In the genomic region with DNA sequence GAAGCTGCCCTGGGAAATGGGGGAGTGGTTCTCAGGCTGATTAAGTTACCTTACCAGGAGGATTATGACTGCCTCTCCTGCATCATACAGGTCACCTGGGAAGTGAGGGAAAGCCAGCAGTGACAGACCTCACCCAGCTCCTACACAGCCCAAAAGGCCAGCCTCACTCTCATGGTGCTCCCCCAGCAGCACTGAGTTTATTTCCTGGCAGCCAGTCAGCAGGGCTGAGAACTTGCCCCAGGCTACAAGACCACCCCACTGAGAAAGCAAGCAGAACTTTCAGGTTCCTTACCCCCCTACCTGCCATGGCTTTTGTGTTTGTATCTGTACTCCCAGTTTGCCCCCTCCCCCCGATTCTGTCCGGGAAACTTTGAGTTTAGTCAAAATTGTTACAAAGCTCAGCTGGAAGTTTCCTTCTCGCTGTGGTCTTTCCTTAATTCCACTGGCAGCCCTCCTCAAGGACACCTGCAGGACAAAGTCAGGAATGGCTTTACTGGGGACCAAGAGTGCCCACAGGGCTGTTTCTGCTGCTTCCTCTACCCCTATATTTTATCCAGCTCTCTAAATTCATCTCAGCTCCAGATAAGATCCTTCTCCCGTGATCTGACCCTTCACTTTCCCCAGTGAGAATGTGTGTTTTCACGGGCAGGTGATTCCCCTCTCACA, we compare ENCODE assay signal across 1 cellular context.
TF ChIP-seq lines count a peak whose summit lies in the region.

No MANE protein-coding gene starts in this region.

TF ChIP-seq in GM23338, 12 proteins besides CTCF, POLR2A, EP300 and RAD21:
- TF ChIP-seq NANOG (IDR thresholded peaks at IDR 0.05; ENCODE audit: borderline replicate concordance) (no peak), ZNF331 (CRISPR knock-in tag; IDR thresholded peaks at IDR 0.05; ENCODE audit: low read depth) (no peak), JUNB (IDR thresholded peaks at IDR 0.05; ENCODE audit: unreplicated experiment) (no peak), ZNF114 (CRISPR knock-in tag; IDR thresholded peaks at IDR 0.05) (no peak), POLR2AphosphoS5 (IDR thresholded peaks at IDR 0.05; ENCODE audit: low read depth) (no peak), STAT1 (IDR thresholded peaks at IDR 0.05; ENCODE audit: unreplicated experiment) (no peak), CREB1 (CRISPR knock-in tag; IDR thresholded peaks at IDR 0.05; ENCODE audit: low read depth) (no peak)
- TF ChIP-seq, protein P1, sequence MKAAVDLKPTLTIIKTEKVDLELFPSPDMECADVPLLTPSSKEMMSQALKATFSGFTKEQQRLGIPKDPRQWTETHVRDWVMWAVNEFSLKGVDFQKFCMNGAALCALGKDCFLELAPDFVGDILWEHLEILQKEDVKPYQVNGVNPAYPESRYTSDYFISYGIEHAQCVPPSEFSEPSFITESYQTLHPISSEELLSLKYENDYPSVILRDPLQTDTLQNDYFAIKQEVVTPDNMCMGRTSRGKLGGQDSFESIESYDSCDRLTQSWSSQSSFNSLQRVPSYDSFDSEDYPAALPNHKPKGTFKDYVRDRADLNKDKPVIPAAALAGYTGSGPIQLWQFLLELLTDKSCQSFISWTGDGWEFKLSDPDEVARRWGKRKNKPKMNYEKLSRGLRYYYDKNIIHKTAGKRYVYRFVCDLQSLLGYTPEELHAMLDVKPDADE (IDR thresholded peaks at IDR 0.05), result no peak
- TF ChIP-seq, protein P2, sequence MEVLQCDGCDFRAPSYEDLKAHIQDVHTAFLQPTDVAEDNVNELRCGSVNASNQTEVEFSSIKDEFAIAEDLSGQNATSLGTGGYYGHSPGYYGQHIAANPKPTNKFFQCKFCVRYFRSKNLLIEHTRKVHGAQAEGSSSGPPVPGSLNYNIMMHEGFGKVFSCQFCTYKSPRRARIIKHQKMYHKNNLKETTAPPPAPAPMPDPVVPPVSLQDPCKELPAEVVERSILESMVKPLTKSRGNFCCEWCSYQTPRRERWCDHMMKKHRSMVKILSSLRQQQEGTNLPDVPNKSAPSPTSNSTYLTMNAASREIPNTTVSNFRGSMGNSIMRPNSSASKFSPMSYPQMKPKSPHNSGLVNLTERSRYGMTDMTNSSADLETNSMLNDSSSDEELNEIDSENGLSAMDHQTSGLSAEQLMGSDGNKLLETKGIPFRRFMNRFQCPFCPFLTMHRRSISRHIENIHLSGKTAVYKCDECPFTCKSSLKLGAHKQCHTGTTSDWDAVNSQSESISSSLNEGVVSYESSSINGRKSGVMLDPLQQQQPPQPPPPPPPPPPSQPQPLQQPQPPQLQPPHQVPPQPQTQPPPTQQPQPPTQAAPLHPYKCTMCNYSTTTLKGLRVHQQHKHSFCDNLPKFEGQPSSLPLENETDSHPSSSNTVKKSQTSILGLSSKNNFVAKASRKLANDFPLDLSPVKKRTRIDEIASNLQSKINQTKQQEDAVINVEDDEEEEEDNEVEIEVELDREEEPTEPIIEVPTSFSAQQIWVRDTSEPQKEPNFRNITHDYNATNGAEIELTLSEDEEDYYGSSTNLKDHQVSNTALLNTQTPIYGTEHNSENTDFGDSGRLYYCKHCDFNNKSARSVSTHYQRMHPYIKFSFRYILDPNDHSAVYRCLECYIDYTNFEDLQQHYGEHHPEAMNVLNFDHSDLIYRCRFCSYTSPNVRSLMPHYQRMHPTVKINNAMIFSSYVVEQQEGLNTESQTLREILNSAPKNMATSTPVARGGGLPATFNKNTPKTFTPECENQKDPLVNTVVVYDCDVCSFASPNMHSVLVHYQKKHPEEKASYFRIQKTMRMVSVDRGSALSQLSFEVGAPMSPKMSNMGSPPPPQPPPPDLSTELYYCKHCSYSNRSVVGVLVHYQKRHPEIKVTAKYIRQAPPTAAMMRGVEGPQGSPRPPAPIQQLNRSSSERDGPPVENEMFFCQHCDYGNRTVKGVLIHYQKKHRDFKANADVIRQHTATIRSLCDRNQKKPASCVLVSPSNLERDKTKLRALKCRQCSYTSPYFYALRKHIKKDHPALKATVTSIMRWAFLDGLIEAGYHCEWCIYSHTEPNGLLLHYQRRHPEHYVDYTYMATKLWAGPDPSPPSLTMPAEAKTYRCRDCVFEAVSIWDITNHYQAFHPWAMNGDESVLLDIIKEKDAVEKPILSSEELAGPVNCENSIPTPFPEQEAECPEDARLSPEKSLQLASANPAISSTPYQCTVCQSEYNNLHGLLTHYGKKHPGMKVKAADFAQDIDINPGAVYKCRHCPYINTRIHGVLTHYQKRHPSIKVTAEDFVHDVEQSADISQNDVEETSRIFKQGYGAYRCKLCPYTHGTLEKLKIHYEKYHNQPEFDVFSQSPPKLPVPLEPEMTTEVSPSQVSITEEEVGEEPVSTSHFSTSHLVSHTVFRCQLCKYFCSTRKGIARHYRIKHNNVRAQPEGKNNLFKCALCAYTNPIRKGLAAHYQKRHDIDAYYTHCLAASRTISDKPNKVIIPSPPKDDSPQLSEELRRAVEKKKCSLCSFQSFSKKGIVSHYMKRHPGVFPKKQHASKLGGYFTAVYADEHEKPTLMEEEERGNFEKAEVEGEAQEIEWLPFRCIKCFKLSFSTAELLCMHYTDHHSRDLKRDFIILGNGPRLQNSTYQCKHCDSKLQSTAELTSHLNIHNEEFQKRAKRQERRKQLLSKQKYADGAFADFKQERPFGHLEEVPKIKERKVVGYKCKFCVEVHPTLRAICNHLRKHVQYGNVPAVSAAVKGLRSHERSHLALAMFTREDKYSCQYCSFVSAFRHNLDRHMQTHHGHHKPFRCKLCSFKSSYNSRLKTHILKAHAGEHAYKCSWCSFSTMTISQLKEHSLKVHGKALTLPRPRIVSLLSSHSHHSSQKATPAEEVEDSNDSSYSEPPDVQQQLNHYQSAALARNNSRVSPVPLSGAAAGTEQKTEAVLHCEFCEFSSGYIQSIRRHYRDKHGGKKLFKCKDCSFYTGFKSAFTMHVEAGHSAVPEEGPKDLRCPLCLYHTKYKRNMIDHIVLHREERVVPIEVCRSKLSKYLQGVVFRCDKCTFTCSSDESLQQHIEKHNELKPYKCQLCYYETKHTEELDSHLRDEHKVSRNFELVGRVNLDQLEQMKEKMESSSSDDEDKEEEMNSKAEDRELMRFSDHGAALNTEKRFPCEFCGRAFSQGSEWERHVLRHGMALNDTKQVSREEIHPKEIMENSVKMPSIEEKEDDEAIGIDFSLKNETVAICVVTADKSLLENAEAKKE (CRISPR knock-in tag; IDR thresholded peaks at IDR 0.05), result no peak
- TF ChIP-seq, protein P3, sequence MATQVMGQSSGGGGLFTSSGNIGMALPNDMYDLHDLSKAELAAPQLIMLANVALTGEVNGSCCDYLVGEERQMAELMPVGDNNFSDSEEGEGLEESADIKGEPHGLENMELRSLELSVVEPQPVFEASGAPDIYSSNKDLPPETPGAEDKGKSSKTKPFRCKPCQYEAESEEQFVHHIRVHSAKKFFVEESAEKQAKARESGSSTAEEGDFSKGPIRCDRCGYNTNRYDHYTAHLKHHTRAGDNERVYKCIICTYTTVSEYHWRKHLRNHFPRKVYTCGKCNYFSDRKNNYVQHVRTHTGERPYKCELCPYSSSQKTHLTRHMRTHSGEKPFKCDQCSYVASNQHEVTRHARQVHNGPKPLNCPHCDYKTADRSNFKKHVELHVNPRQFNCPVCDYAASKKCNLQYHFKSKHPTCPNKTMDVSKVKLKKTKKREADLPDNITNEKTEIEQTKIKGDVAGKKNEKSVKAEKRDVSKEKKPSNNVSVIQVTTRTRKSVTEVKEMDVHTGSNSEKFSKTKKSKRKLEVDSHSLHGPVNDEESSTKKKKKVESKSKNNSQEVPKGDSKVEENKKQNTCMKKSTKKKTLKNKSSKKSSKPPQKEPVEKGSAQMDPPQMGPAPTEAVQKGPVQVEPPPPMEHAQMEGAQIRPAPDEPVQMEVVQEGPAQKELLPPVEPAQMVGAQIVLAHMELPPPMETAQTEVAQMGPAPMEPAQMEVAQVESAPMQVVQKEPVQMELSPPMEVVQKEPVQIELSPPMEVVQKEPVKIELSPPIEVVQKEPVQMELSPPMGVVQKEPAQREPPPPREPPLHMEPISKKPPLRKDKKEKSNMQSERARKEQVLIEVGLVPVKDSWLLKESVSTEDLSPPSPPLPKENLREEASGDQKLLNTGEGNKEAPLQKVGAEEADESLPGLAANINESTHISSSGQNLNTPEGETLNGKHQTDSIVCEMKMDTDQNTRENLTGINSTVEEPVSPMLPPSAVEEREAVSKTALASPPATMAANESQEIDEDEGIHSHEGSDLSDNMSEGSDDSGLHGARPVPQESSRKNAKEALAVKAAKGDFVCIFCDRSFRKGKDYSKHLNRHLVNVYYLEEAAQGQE (IDR thresholded peaks at IDR 0.05; ENCODE audit: unreplicated experiment), result no peak
